ENCODE assay signal across 8 cellular contexts in genomic region chr2:224039080-224039769, GRCh38. TPM values are rescaled to one million over a fixed set of nuclear protein-coding genes. Genes with fewer than 3 reads are reported as not detected.
DNase-seq lines count a peak whose midpoint lies in the region; ATAC-seq and TF ChIP-seq lines count a peak whose summit lies in the region.

Gene SERPINE2, minus strand, starts transcription at chr2:224039286. Its CDS starts 37,386 bp downstream, at chr2:224001900.

- no peaks in the 10 kb centered on the region for H3K27me3 ChIP-seq in colonic mucosa

- TF ChIP-seq CTCF in GM10248 (IDR thresholded peaks at IDR 0.05; ENCODE audit: control extremely low read depth, extremely low read depth, low read depth, missing control alignments) = peak; percentile 17
- peak; percentile 24 for TF ChIP-seq CTCF in colonic mucosa (IDR thresholded peaks at IDR 0.05)

- DNase-seq in GM10248 (ENCODE audit: extremely low spot score) (peak; percentile 64), HCEC 1CT (peak; percentile 72), NCI-H1105 treated with DMSO at 0.1 percent for 48 hours (lab: John Stamatoyannopoulos, UW) (peak; percentile 52), colonic mucosa (peak; percentile 59), left colon (peak; percentile 41 to 62)
- peak; percentile 41 to 50 for DNase-seq in stimulated activated CD4-positive, alpha-beta T cell treated with anti-CD3 and anti-CD28 coated beads, Interleukin-1b, Interleukin-23, amount 100 ng/mL, for 4 hours (ENCODE audit: low read depth in 2 of 2)

- peak; percentile 64 to 70 for ATAC-seq in activated CD4-positive, CD25-positive, alpha-beta regulatory T cell treated with anti-CD3 and anti-CD28 coated beads, Interleukin-2, amount 50 U/mL, for 24 hours
- ATAC-seq in left colon = peak; percentile 84
- ATAC-seq in HG02571 (IDR thresholded peaks at IDR 0.05; ENCODE audit: unreplicated experiment) = no peak

- H3K9me3 ChIP-seq in colonic mucosa = no peaks in the 10 kb centered on the region

- H3K4me1 ChIP-seq in colonic mucosa = peaks cover 7% of the 10 kb centered on the region

- no peaks in the 10 kb centered on the region for H3K36me3 ChIP-seq in colonic mucosa

- peak within 1 kb of the TSS; percentile 75 for H3K4me3 ChIP-seq in colonic mucosa

- intact Hi-C loops in colonic mucosa (cut with DNase I) (loop anchor here (2.0 to 5.0 kb wide), 2 partner anchors 46 to 243 kb away; no protein-coding TSS in a partner anchor), left colon (cut with DNase I, micrococcal nuclease) (no loop called here)

- peak within 1 kb of the TSS in 1 of 2 donors; percentile 61 for H3K9ac ChIP-seq in colonic mucosa (ENCODE audit: low read depth in 2 of 2, low read length in 2 of 2)

- POLR2A ChIA-PET in GM10248 (lab: Yijun Ruan, JAX) = no interaction called here

- no peak within 1 kb of the TSS for H3K27ac ChIP-seq in colonic mucosa

- CTCF ChIA-PET in GM10248 (lab: Yijun Ruan, JAX) = no interaction called here

RNA-seq across cellular contexts. Expression of gene SERPINE2, which starts in this region (rescaled TPM):
- 10 to 100 TPM; 13.6 to 19.2 TPM for total RNA-seq in colonic mucosa
- total RNA-seq in left colon = 10 to 100 TPM in 1 of 2 donors, 1 to 10 TPM in 1; 8.8 to 24.8 TPM
